8 cellular contexts compared by ENCODE assay signal in the genomic region with DNA sequence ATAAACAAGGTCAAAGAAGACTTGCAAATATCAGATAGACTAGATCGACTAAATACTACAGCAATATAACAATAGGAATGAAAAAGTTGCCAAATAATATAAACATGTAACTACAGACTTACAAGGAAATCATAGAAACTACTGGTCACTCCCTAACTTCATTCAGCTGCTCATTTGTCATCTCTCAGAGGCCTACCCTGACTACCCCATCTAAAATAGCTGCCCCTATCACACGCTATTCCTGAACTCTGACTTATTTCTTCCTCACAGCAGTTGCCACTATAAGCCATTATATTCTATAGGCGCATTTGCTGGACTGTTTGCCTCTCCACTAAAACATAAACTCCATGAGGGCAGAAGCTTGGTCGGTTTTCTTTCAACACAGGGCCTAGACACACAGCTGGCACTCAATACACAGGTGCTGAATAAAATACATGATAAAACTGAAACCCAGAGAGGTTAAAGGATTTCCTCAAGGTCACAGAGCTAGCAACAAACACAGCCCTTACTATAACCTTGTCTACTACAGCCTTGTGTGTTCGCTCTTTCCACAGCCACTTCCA. TPM values are rescaled to one million over a fixed set of nuclear protein-coding genes. Genes with fewer than 3 reads are reported as not detected.
DNase-seq lines count a peak whose midpoint lies in the region; ATAC-seq and TF ChIP-seq lines count a peak whose summit lies in the region.

No MANE protein-coding gene starts in this region.

- H3K9ac ChIP-seq in mucosa of rectum (ENCODE audit: low read depth in 1 of 2, low read length in 2 of 2): peak overlapping the region in 1 of 2 donors; percentile 86

- H3K9me3 Mint-ChIP-seq in HFFc6: no peaks in the 10 kb centered on the region

- intact Hi-C loops in breast epithelium (cut with DNase I; ENCODE audit: low total_unique reads): no loop called here

- H3K27ac Mint-ChIP-seq in HFFc6: no peak overlapping the region; the same call in 1 of the 2 replicates

- ATAC-seq in HG02571 (IDR thresholded peaks at IDR 0.05; ENCODE audit: unreplicated experiment) (no peak), GM18868 (IDR thresholded peaks at IDR 0.05; ENCODE audit: unreplicated experiment) (no peak)

- TF ChIP-seq CTCF in AG10803 (conservative IDR thresholded peaks at IDR 0.05; ENCODE audit: low read length) (no peak), HFFc6 (IDR thresholded peaks at IDR 0.05) (no peak), breast epithelium (IDR thresholded peaks at IDR 0.05) (no peak)

- H3K27me3 ChIP-seq in breast epithelium (no peaks in the 10 kb centered on the region), mucosa of rectum (ENCODE audit: control insufficient read depth in 2 of 2, insufficient read depth in 2 of 2, low read length in 2 of 2) (no peaks in the 10 kb centered on the region)

- no peaks in the 10 kb centered on the region for H3K36me3 Mint-ChIP-seq in HFFc6 (ENCODE audit: low read depth)

- peaks cover 0 to 12% of the 10 kb centered on the region in 2 donors for H3K4me1 ChIP-seq in breast epithelium
- peaks cover 15 to 31% of the 10 kb centered on the region in 2 donors for H3K4me1 ChIP-seq in mucosa of rectum (ENCODE audit: control insufficient read depth in 2 of 2, insufficient read depth in 2 of 2, low read length in 2 of 2)

- DNase-seq in AG10803 (ENCODE audit: low read depth) (no peak), HFFc6 (no peak), breast epithelium (ENCODE audit: low spot score in 2 of 2) (no peak), DMS114 treated with DMSO at 0.1 percent for 48 hours (lab: John Stamatoyannopoulos, UW; ENCODE audit: unreplicated experiment) (no peak), SKM-1 treated with dmso at 0.1 percent for 144 hours (lab: John Stamatoyannopoulos, UW; ENCODE audit: unreplicated experiment) (no peak)

- peak overlapping the region; percentile 96 for H3K4me3 Mint-ChIP-seq in HFFc6

- H3K4me1 Mint-ChIP-seq in HFFc6 (ENCODE audit: low read depth): peaks cover 37% of the 10 kb centered on the region

- H3K27me3 Mint-ChIP-seq in HFFc6 (ENCODE audit: insufficient read depth): peaks cover 2% of the 10 kb centered on the region; the same call in 1 of the 2 replicates

- H3K9me3 ChIP-seq in breast epithelium (no peaks in the 10 kb centered on the region), mucosa of rectum (ENCODE audit: control insufficient read depth in 2 of 2, low read length in 2 of 2) (no peaks in the 10 kb centered on the region)

- TF ChIP-seq POLR2A in breast epithelium (IDR thresholded peaks at IDR 0.05): no peak

- H3K36me3 ChIP-seq in breast epithelium (no peaks in the 10 kb centered on the region), mucosa of rectum (ENCODE audit: control insufficient read depth in 2 of 2, insufficient read depth in 2 of 2, low read length in 2 of 2) (no peaks in the 10 kb centered on the region)

- H3K4me3 ChIP-seq in AG10803 (ENCODE audit: low read length): peak overlapping the region; percentile 85
- peak overlapping the region in 1 of 3 donors; percentile 90 for H3K4me3 ChIP-seq in breast epithelium
- H3K4me3 ChIP-seq in mucosa of rectum (ENCODE audit: low read length in 2 of 2): peak overlapping the region; percentile 24 to 89

- H3K27ac ChIP-seq in breast epithelium (peak overlapping the region; percentile 52 to 94), mucosa of rectum (ENCODE audit: low read depth in 2 of 2, low read length in 2 of 2) (peak overlapping the region; percentile 86 to 88)

RNA-seq across cellular contexts. Expression of a gene that starts 1.8 kb away (rescaled TPM):
- 10 to 100 TPM; 15.4 to 22.4 (median 20.0) TPM for total RNA-seq in HFFc6 (2021; fragmentation: NEBNext Ultra II Directional; extraction: Animal tissue kit (Norgen Biotek cat#: 25700))
- total RNA-seq in breast epithelium: 10 to 100 TPM; 27.2 to 35.1 (median 32.5) TPM
